8 cellular contexts compared by ENCODE assay signal in genomic region chr15:64153480-64154367, GRCh38. TPM values are rescaled to one million over a fixed set of nuclear protein-coding genes. Genes with fewer than 3 reads are reported as not detected.
A peak's percentile ranks its signal among the peaks of the same experiment; 100 is the strongest.
DNase-seq lines count a peak whose midpoint lies in the region; ATAC-seq and TF ChIP-seq lines count a peak whose summit lies in the region.

No MANE protein-coding gene starts in this region.

- H3K9me3 Mint-ChIP-seq in natural killer cell treated with Interleukin-12 subunit alpha and Interleukin-12 subunit beta and Interleukin-15 and Interleukin-18, amount 100 ng/mL, for 72 hours, result no peaks in the 10 kb centered on the region

- no peaks in the 10 kb centered on the region for H3K9me2 ChIP-seq in DOHH2 (replicated peaks; ENCODE audit: control insufficient read depth, low read length)

- POLR2A ChIA-PET in Panc1 (lab: Charles Lee), result no interaction called here

- H3K36me3 Mint-ChIP-seq in natural killer cell treated with Interleukin-12 subunit alpha and Interleukin-12 subunit beta and Interleukin-15 and Interleukin-18, amount 100 ng/mL, for 72 hours, result peaks cover 17% of the 10 kb centered on the region

- H3K27me3 ChIP-seq in DOHH2 (ENCODE audit: control insufficient read depth, low read length) (no peaks in the 10 kb centered on the region), KMS-11 (ENCODE audit: insufficient read depth, low read depth) (peaks cover 8% of the 10 kb centered on the region), Panc1 (ENCODE audit: control insufficient read depth, insufficient read depth, low read length) (no peaks in the 10 kb centered on the region)

- H3K4me3 Mint-ChIP-seq in natural killer cell treated with Interleukin-12 subunit alpha and Interleukin-12 subunit beta and Interleukin-15 and Interleukin-18, amount 100 ng/mL, for 72 hours, result peak overlapping the region; percentile 72

- peaks cover 28% of the 10 kb centered on the region for H3K79me2 ChIP-seq in DOHH2 (ENCODE audit: control insufficient read depth, low read length)
- no peaks in the 10 kb centered on the region for H3K79me2 ChIP-seq in KMS-11 (ENCODE audit: insufficient read depth, low read depth)

- peaks cover 2% of the 10 kb centered on the region; the same call in 1 of the 2 replicates for H4K20me1 ChIP-seq in DOHH2 (ENCODE audit: control insufficient read depth, insufficient read depth, low read depth, low read length)
- no peaks in the 10 kb centered on the region for H4K20me1 ChIP-seq in KMS-11 (ENCODE audit: insufficient read depth)

- in situ Hi-C loops in Panc1 (cut with HindIII; ENCODE audit: low pct_unique_long_range_greater_than_20kb, low sequenced_read_pairs), result no loop called here

- TF ChIP-seq CTCF in DOHH2 (IDR thresholded peaks at IDR 0.05; ENCODE audit: low read depth, low read length, poor library complexity, severe bottlenecking), result peak; percentile 99
- peak; percentile 91 for TF ChIP-seq CTCF in KMS-11 (conservative IDR thresholded peaks at IDR 0.05; ENCODE audit: low read depth, low read length)
- peak; percentile 99 for TF ChIP-seq CTCF in Panc1 (IDR thresholded peaks at IDR 0.05)
- peak; percentile 94 for TF ChIP-seq CTCF in fibroblast of mammary gland (conservative IDR thresholded peaks at IDR 0.05; ENCODE audit: control insufficient read depth, insufficient read depth, low read depth, low read length)

- H3K27ac ChIP-seq in DOHH2 (ENCODE audit: low read depth, low read length), result peak overlapping the region; percentile 69
- H3K27ac ChIP-seq in KMS-11, result peak overlapping the region; percentile 21; the same call in 1 of the 2 replicates
- H3K27ac ChIP-seq in Panc1 (ENCODE audit: low read length), result peak overlapping the region; percentile 62

- intact Hi-C loops in Panc1 (cut with micrococcal nuclease; ENCODE audit: unreplicated experiment), result no loop called here

- no peak overlapping the region for H2AFZ ChIP-seq in KMS-11 (ENCODE audit: low read depth)

- peaks cover 36% of the 10 kb centered on the region for H3F3A ChIP-seq in DOHH2 (ENCODE audit: control insufficient read depth, insufficient read depth)

- H3K4me3 ChIP-seq in DOHH2 (ENCODE audit: low read length), result peak overlapping the region; percentile 92
- no peak overlapping the region for H3K4me3 ChIP-seq in KMS-11 (IDR thresholded peaks at IDR 0.05; ENCODE audit: insufficient read depth, low read depth, low read length)
- no peak overlapping the region for H3K4me3 ChIP-seq in Panc1 (ENCODE audit: low read depth in 2 of 2, low read length in 2 of 2)
- H3K4me3 ChIP-seq in fibroblast of mammary gland (ENCODE audit: control insufficient read depth, low read depth, low read length), result no peak overlapping the region

- H3K9ac ChIP-seq in KMS-11, result no peak overlapping the region

- CTCF ChIA-PET in Panc1 (lab: Charles Lee), result interaction anchor here (0.5 to 2.2 kb wide), 18 partner anchors 9 to 671 kb away, joined by 3 to 12 read pairs (median 5); partner anchors contain the start of genes CIAO2A and PPIB

- BruUV-seq in Panc1 (replicated peaks; lab: Mats Ljungman, UMichigan), result no TSS peak

- H3K4me1 Mint-ChIP-seq in natural killer cell treated with Interleukin-12 subunit alpha and Interleukin-12 subunit beta and Interleukin-15 and Interleukin-18, amount 100 ng/mL, for 72 hours (ENCODE audit: low read depth in 2 of 2), result peaks cover 21 to 27% of the 10 kb centered on the region in 2 donors

- H3K36me3 ChIP-seq in DOHH2 (ENCODE audit: control insufficient read depth, low read length), result peaks cover 54% of the 10 kb centered on the region
- peaks cover 6% of the 10 kb centered on the region; the same call in 1 of the 2 replicates for H3K36me3 ChIP-seq in KMS-11 (ENCODE audit: insufficient read depth)
- H3K36me3 ChIP-seq in Panc1 (ENCODE audit: control insufficient read depth, insufficient read depth, low read length), result peaks cover 3% of the 10 kb centered on the region; the same call in 1 of the 2 replicates

- H3K4me2 ChIP-seq in DOHH2 (ENCODE audit: low read length), result peak overlapping the region; percentile 79
- peak overlapping the region; percentile 80 for H3K4me2 ChIP-seq in KMS-11

- ATAC-seq in GM21786 (IDR thresholded peaks at IDR 0.05; ENCODE audit: unreplicated experiment) (peak; percentile 49), Panc1 (peak; percentile 88)
- ATAC-seq in natural killer cell treated with Interleukin-12 subunit alpha and Interleukin-12 subunit beta and Interleukin-15 and Interleukin-18, amount 100 ng/mL, for 72 hours, result peak; percentile 86 to 88
- ATAC-seq in stimulated activated naive CD8-positive, alpha-beta T cell treated with anti-CD3 and anti-CD28 coated beads, Interleukin-15, Interleukin-2, amounts not matched to agents 100 U/mL and 50 U/mL, for 24 hours, result peak; percentile 89

- H3K27me3 Mint-ChIP-seq in natural killer cell treated with Interleukin-12 subunit alpha and Interleukin-12 subunit beta and Interleukin-15 and Interleukin-18, amount 100 ng/mL, for 72 hours, result peaks cover 0 to 9% of the 10 kb centered on the region in 2 donors

- DNase-seq in Panc1 (ENCODE audit: low read depth, low spot score), result peak; percentile 72
- DNase-seq in activated T-cell treated with anti-CD3 and anti-CD28 coated beads, Interleukin-2, amount 50 U/mL, for 48 hours, result peak; percentile 95 to 96
- peak; percentile 78 for DNase-seq in fibroblast of mammary gland (ENCODE audit: low read depth)
- peak; percentile 87 for DNase-seq in natural killer cell treated with Interleukin-12 subunit alpha and Interleukin-12 subunit beta and Interleukin-15 and Interleukin-18, amount 100 ng/mL, for 72 hours (ENCODE audit: low spot score)
- DNase-seq in stimulated activated naive CD8-positive, alpha-beta T cell treated with anti-CD3 and anti-CD28 coated beads, Interleukin-15, Interleukin-2, amounts not matched to agents 100 U/mL and 50 U/mL, for 24 hours, result peak; percentile 96

- no peaks in the 10 kb centered on the region for H3K9me3 ChIP-seq in DOHH2 (ENCODE audit: control insufficient read depth, insufficient read depth, low read length)
- no peaks in the 10 kb centered on the region for H3K9me3 ChIP-seq in Panc1 (ENCODE audit: control insufficient read depth, insufficient read depth, low read depth, low read length)

- peak overlapping the region; percentile 56 to 70 for H3K27ac Mint-ChIP-seq in natural killer cell treated with Interleukin-12 subunit alpha and Interleukin-12 subunit beta and Interleukin-15 and Interleukin-18, amount 100 ng/mL, for 72 hours

- H3K4me1 ChIP-seq in DOHH2 (ENCODE audit: control insufficient read depth, low read length), result peaks cover 59% of the 10 kb centered on the region
- peaks cover 24% of the 10 kb centered on the region for H3K4me1 ChIP-seq in KMS-11 (ENCODE audit: low read depth, poor library complexity, severe bottlenecking)
- peaks cover 9% of the 10 kb centered on the region for H3K4me1 ChIP-seq in Panc1 (ENCODE audit: control insufficient read depth, insufficient read depth, low read length)

RNA-seq across cellular contexts. Expression of gene SNX22, which starts 2.2 kb away (rescaled TPM):
- total RNA-seq in Panc1 (2021; ENCODE audit: unreplicated experiment), result 2.3 TPM
- 2.8 TPM for polyA plus RNA-seq in Panc1 (2012; ENCODE audit: insufficient read length)
- under 1 TPM in 1 of 2 donors, not detected in 1; 0.07 TPM for total RNA-seq in natural killer cell treated with Interleukin-12 subunit alpha and Interleukin-12 subunit beta and Interleukin-15 and Interleukin-18, amount 100 ng/mL, for 72 hours

RNA-seq across cellular contexts. Expression of gene PPIB, which starts 9.1 kb away (rescaled TPM):
- total RNA-seq in Panc1 (2021; ENCODE audit: unreplicated experiment), result 407 TPM
- polyA plus RNA-seq in Panc1 (2012; ENCODE audit: insufficient read length), result 702 TPM
- 100 to 1,000 TPM; 490 to 530 TPM for total RNA-seq in natural killer cell treated with Interleukin-12 subunit alpha and Interleukin-12 subunit beta and Interleukin-15 and Interleukin-18, amount 100 ng/mL, for 72 hours

RNA-seq across cellular contexts. Expression of gene SNX1, which starts 57.9 kb away (rescaled TPM):
- 96.2 TPM for total RNA-seq in Panc1 (2021; ENCODE audit: unreplicated experiment)
- 73.0 TPM for polyA plus RNA-seq in Panc1 (2012; ENCODE audit: insufficient read length)
- 100 to 1,000 TPM; 119 to 132 TPM for total RNA-seq in natural killer cell treated with Interleukin-12 subunit alpha and Interleukin-12 subunit beta and Interleukin-15 and Interleukin-18, amount 100 ng/mL, for 72 hours
